Comparison of ENCODE assay signal across 1 cellular context in the genomic region with DNA sequence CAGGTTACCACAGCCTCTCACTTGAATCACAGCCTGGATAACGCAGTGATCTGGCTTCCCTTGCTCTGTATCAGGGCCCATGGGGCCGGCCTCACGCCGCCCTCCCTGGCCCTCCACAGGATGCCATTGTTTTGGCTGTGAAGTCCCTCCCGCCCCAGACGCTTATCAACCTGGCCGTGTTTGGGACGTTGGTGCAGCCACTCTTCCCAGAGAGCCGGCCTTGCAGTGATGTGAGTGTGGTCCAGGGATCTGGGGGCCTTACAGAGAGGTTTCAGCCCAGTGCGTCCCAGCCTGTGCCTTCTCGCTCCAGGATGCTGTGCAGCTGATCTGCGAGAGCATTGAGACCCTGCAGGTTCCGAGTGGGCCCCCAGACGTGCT.
TF ChIP-seq lines count a peak whose summit lies in the region.

No MANE protein-coding gene starts in this region.

TF ChIP-seq in GM23338, 12 proteins besides CTCF, POLR2A, EP300 and RAD21 (continued from another document):
- TF ChIP-seq, protein P1, sequence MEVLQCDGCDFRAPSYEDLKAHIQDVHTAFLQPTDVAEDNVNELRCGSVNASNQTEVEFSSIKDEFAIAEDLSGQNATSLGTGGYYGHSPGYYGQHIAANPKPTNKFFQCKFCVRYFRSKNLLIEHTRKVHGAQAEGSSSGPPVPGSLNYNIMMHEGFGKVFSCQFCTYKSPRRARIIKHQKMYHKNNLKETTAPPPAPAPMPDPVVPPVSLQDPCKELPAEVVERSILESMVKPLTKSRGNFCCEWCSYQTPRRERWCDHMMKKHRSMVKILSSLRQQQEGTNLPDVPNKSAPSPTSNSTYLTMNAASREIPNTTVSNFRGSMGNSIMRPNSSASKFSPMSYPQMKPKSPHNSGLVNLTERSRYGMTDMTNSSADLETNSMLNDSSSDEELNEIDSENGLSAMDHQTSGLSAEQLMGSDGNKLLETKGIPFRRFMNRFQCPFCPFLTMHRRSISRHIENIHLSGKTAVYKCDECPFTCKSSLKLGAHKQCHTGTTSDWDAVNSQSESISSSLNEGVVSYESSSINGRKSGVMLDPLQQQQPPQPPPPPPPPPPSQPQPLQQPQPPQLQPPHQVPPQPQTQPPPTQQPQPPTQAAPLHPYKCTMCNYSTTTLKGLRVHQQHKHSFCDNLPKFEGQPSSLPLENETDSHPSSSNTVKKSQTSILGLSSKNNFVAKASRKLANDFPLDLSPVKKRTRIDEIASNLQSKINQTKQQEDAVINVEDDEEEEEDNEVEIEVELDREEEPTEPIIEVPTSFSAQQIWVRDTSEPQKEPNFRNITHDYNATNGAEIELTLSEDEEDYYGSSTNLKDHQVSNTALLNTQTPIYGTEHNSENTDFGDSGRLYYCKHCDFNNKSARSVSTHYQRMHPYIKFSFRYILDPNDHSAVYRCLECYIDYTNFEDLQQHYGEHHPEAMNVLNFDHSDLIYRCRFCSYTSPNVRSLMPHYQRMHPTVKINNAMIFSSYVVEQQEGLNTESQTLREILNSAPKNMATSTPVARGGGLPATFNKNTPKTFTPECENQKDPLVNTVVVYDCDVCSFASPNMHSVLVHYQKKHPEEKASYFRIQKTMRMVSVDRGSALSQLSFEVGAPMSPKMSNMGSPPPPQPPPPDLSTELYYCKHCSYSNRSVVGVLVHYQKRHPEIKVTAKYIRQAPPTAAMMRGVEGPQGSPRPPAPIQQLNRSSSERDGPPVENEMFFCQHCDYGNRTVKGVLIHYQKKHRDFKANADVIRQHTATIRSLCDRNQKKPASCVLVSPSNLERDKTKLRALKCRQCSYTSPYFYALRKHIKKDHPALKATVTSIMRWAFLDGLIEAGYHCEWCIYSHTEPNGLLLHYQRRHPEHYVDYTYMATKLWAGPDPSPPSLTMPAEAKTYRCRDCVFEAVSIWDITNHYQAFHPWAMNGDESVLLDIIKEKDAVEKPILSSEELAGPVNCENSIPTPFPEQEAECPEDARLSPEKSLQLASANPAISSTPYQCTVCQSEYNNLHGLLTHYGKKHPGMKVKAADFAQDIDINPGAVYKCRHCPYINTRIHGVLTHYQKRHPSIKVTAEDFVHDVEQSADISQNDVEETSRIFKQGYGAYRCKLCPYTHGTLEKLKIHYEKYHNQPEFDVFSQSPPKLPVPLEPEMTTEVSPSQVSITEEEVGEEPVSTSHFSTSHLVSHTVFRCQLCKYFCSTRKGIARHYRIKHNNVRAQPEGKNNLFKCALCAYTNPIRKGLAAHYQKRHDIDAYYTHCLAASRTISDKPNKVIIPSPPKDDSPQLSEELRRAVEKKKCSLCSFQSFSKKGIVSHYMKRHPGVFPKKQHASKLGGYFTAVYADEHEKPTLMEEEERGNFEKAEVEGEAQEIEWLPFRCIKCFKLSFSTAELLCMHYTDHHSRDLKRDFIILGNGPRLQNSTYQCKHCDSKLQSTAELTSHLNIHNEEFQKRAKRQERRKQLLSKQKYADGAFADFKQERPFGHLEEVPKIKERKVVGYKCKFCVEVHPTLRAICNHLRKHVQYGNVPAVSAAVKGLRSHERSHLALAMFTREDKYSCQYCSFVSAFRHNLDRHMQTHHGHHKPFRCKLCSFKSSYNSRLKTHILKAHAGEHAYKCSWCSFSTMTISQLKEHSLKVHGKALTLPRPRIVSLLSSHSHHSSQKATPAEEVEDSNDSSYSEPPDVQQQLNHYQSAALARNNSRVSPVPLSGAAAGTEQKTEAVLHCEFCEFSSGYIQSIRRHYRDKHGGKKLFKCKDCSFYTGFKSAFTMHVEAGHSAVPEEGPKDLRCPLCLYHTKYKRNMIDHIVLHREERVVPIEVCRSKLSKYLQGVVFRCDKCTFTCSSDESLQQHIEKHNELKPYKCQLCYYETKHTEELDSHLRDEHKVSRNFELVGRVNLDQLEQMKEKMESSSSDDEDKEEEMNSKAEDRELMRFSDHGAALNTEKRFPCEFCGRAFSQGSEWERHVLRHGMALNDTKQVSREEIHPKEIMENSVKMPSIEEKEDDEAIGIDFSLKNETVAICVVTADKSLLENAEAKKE (CRISPR knock-in tag; IDR thresholded peaks at IDR 0.05), result no peak
